In the genomic region with DNA sequence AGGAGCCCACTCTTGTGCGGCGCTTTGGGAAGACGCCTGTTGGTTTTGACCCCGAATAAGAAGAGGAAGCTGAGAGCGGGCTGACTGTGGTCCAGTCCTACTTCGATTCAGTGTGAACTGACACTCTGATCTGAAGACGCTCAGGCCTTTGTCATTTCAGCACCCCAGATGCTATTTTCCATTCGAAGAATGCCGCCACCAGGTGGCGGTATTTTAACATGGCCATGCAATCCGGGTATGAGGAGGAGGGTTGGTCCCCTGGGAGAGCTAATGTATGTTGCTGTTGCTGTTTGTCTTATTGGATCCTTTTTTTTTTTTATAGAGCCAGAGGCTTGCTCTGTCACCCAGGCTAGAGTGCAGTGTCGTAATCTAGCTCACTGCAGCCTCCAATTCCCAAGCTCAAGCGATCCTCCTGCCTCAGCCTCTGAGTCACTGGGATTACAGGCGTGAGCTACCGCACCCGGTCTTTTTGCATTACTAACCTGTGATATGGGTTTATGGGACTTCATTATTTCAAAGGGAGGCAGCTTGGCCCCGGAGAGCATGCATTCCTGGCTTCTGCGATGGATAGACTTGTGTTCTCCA, we compare ENCODE assay signal across 8 cellular contexts. TPM values are rescaled to one million over a fixed set of nuclear protein-coding genes. Genes with fewer than 3 reads are reported as not detected.
A peak's percentile ranks its signal among the peaks of the same experiment; 100 is the strongest.
DNase-seq lines count a peak whose midpoint lies in the region; ATAC-seq lines count a peak whose summit lies in the region.

No MANE protein-coding gene starts in this region.

- POLR2A ChIA-PET in activated CD8-positive, alpha-beta T cell treated with anti-CD3 and anti-CD28 coated beads, Interleukin-2, amount 10 ng/mL, durations not matched to agents 7 days and 5 days (lab: Charles Lee): interaction anchor here (0.5 to 1.9 kb wide), 10 partner anchors 13 to 412 kb away, joined by 3 to 17 read pairs (median 5); partner anchors contain the start of genes ELAVL1, MAP2K7 and SNAPC2

- H3K14ac ChIP-seq in mesenchymal stem cell (ENCODE audit: low read length in 2 of 2): no peak overlapping the region

- no peak overlapping the region for H2BK12ac ChIP-seq in mesenchymal stem cell (ENCODE audit: low read length in 2 of 2)

- H4K8ac ChIP-seq in mesenchymal stem cell (ENCODE audit: low read length): peak overlapping the region; percentile 30

- CTCF ChIA-PET in activated CD8-positive, alpha-beta T cell treated with anti-CD3 and anti-CD28 coated beads, Interleukin-2, amount 10 ng/mL, durations not matched to agents 7 days and 5 days (lab: Charles Lee): interaction anchor here (0.7 to 3.0 kb wide), 38 partner anchors 9 to 646 kb away, joined by 3 to 50 read pairs (median 6); partner anchors contain the start of genes ARHGEF18, ELAVL1, MAP2K7 and SNAPC2

- H3K9ac ChIP-seq in mesenchymal stem cell (ENCODE audit: low read length): peak overlapping the region; percentile 86

- H3K27me3 ChIP-seq in mesenchymal stem cell (ENCODE audit: control insufficient read depth in 1 of 2, insufficient read depth in 1 of 2, low read length in 2 of 2): no peaks in the 10 kb centered on the region

- H3K36me3 ChIP-seq in mesenchymal stem cell (ENCODE audit: control insufficient read depth in 1 of 2, insufficient read depth in 2 of 2, low read depth in 1 of 2, low read length in 2 of 2): peaks cover 13 to 15% of the 10 kb centered on the region in 2 experiments

- H3K36me3 Mint-ChIP-seq in activated CD8-positive, alpha-beta T cell treated with anti-CD3 and anti-CD28 coated beads, Interleukin-2, amount 10 ng/mL, durations not matched to agents 7 days and 5 days (ENCODE audit: low read depth): peaks cover 10% of the 10 kb centered on the region
- peaks cover 36% of the 10 kb centered on the region for H3K36me3 Mint-ChIP-seq in effector memory CD8-positive, alpha-beta T cell (ENCODE audit: insufficient read depth)

- H3K18ac ChIP-seq in mesenchymal stem cell (ENCODE audit: low read depth in 1 of 2, low read length in 2 of 2): no peak overlapping the region

- H3K9me3 ChIP-seq in mesenchymal stem cell (ENCODE audit: control insufficient read depth, low read length): no peaks in the 10 kb centered on the region

- peak overlapping the region; percentile 77 for H3K27ac ChIP-seq in mesenchymal stem cell (ENCODE audit: low read length, poor library complexity, severe bottlenecking)

- peaks cover 10% of the 10 kb centered on the region for H3K4me1 ChIP-seq in mesenchymal stem cell (ENCODE audit: control insufficient read depth, insufficient read depth, low read depth, low read length)

- peak overlapping the region; percentile 97 for H3K27ac Mint-ChIP-seq in activated CD8-positive, alpha-beta T cell treated with anti-CD3 and anti-CD28 coated beads, Interleukin-2, amount 10 ng/mL, durations not matched to agents 7 days and 5 days
- peak overlapping the region; percentile 95 to 98 for H3K27ac Mint-ChIP-seq in effector memory CD8-positive, alpha-beta T cell

- H2AFZ ChIP-seq in mesenchymal stem cell (ENCODE audit: low read depth, low read length): no peak overlapping the region

- H3K4me2 ChIP-seq in mesenchymal stem cell (ENCODE audit: low read length, poor library complexity, severe bottlenecking): peak overlapping the region; percentile 100

- H3K9me3 Mint-ChIP-seq in activated CD8-positive, alpha-beta T cell treated with anti-CD3 and anti-CD28 coated beads, Interleukin-2, amount 10 ng/mL, durations not matched to agents 7 days and 5 days (ENCODE audit: insufficient read depth): no peaks in the 10 kb centered on the region
- H3K9me3 Mint-ChIP-seq in effector memory CD8-positive, alpha-beta T cell: no peaks in the 10 kb centered on the region

- peaks cover 36% of the 10 kb centered on the region for H3K4me1 Mint-ChIP-seq in activated CD8-positive, alpha-beta T cell treated with anti-CD3 and anti-CD28 coated beads, Interleukin-2, amount 10 ng/mL, durations not matched to agents 7 days and 5 days (ENCODE audit: low read depth)
- H3K4me1 Mint-ChIP-seq in effector memory CD8-positive, alpha-beta T cell (ENCODE audit: low read depth in 2 of 2): peaks cover 21 to 22% of the 10 kb centered on the region in 2 donors

- no peak overlapping the region for H2BK120ac ChIP-seq in mesenchymal stem cell (ENCODE audit: low read depth, low read length)

- H3K27me3 Mint-ChIP-seq in activated CD8-positive, alpha-beta T cell treated with anti-CD3 and anti-CD28 coated beads, Interleukin-2, amount 10 ng/mL, durations not matched to agents 7 days and 5 days (ENCODE audit: low read depth): no peaks in the 10 kb centered on the region
- no peaks in the 10 kb centered on the region for H3K27me3 Mint-ChIP-seq in effector memory CD8-positive, alpha-beta T cell

- peaks cover 28% of the 10 kb centered on the region for H3K79me1 ChIP-seq in mesenchymal stem cell (replicated peaks; ENCODE audit: low read length, poor library complexity, severe bottlenecking)

- peak overlapping the region; percentile 61 to 79 for H3K4me3 ChIP-seq in mesenchymal stem cell (ENCODE audit: insufficient read depth in 1 of 2, low read depth in 1 of 2, low read length in 2 of 2)

- ATAC-seq in activated CD8-positive, alpha-beta T cell treated with anti-CD3 and anti-CD28 coated beads, Interleukin-2, amount 10 ng/mL, durations not matched to agents 7 days and 5 days: peak; percentile 49
- peak; percentile 41 for ATAC-seq in effector memory CD8-positive, alpha-beta T cell (replicated peaks)

- H4K91ac ChIP-seq in mesenchymal stem cell (ENCODE audit: low read length): no peak overlapping the region

- DNase-seq in Ammon's horn (ENCODE audit: low spot score) (peak; percentile 88), GM19240 (ENCODE audit: insufficient read length, low spot score) (peak; percentile 60), HPDE6-E6E7 (ENCODE audit: extremely low spot score) (peak; percentile 83), NCI-H82 treated with DMSO at 0.1 percent for 48 hours (lab: John Stamatoyannopoulos, UW; ENCODE audit: unreplicated experiment) (peak; percentile 48), mesenchymal stem cell (peak; percentile 96)
- peak; percentile 92 for DNase-seq in activated CD8-positive, alpha-beta T cell treated with anti-CD3 and anti-CD28 coated beads, Interleukin-2, amount 10 ng/mL, durations not matched to agents 7 days and 5 days
- DNase-seq in effector memory CD8-positive, alpha-beta T cell: peak; percentile 81 to 84 (median 83)
- peak; percentile 71 for DNase-seq in stimulated activated CD8-positive, alpha-beta memory T cell treated with anti-CD3 and anti-CD28 coated beads, Interleukin-12 subunit alpha, Interleukin-12 subunit beta, amount 100 ng/mL, for 4 hours (ENCODE audit: low read depth)

- WGBS in mesenchymal stem cell: 31% methylated on average over 18 of the region's 18 CpGs

- H2BK15ac ChIP-seq in mesenchymal stem cell (ENCODE audit: low read depth, poor library complexity, severe bottlenecking): no peak overlapping the region

- H3K4ac ChIP-seq in mesenchymal stem cell (ENCODE audit: low read depth in 1 of 2, low read length in 2 of 2): no peak overlapping the region

- H3K23ac ChIP-seq in mesenchymal stem cell (ENCODE audit: low read length in 2 of 2): no peak overlapping the region

- peak overlapping the region; percentile 91 for H3K4me3 Mint-ChIP-seq in activated CD8-positive, alpha-beta T cell treated with anti-CD3 and anti-CD28 coated beads, Interleukin-2, amount 10 ng/mL, durations not matched to agents 7 days and 5 days
- H3K4me3 Mint-ChIP-seq in effector memory CD8-positive, alpha-beta T cell: peak overlapping the region; percentile 92 to 94

- peak overlapping the region; percentile 60 for H2AK5ac ChIP-seq in mesenchymal stem cell (ENCODE audit: low read length, severe bottlenecking)

- no peak overlapping the region for H2BK5ac ChIP-seq in mesenchymal stem cell (ENCODE audit: low read depth, low read length, poor library complexity, severe bottlenecking)

RNA-seq across cellular contexts. Expression of gene TIMM44, which starts 0.8 kb away (rescaled TPM):
- 10 to 100 TPM; 63.6 to 69.6 TPM for total RNA-seq in activated CD8-positive, alpha-beta T cell treated with anti-CD3 and anti-CD28 coated beads, Interleukin-2, amount 10 ng/mL, durations not matched to agents 7 days and 5 days
- polyA plus RNA-seq in mesenchymal stem cell (2013, experiment 1 of 2): 43.2 TPM
- 41.3 TPM for polyA plus RNA-seq in mesenchymal stem cell (2013, experiment 2 of 2)

RNA-seq across cellular contexts. Expression of gene CTXN1, which starts 18.3 kb away (rescaled TPM):
- total RNA-seq in activated CD8-positive, alpha-beta T cell treated with anti-CD3 and anti-CD28 coated beads, Interleukin-2, amount 10 ng/mL, durations not matched to agents 7 days and 5 days: under 1 TPM; 0.31 to 0.37 TPM
- polyA plus RNA-seq in mesenchymal stem cell (2013, experiment 1 of 2): 20.6 TPM
- polyA plus RNA-seq in mesenchymal stem cell (2013, experiment 2 of 2): 19.0 TPM

RNA-seq across cellular contexts. Expression of gene SNAPC2, which starts 24.1 kb away (rescaled TPM):
- 10 to 100 TPM; 18.6 to 19.0 TPM for total RNA-seq in activated CD8-positive, alpha-beta T cell treated with anti-CD3 and anti-CD28 coated beads, Interleukin-2, amount 10 ng/mL, durations not matched to agents 7 days and 5 days
- 25.1 TPM for polyA plus RNA-seq in mesenchymal stem cell (2013, experiment 1 of 2)
- polyA plus RNA-seq in mesenchymal stem cell (2013, experiment 2 of 2): 25.1 TPM

RNA-seq across cellular contexts. Expression of gene TGFBR3L, which starts 29.6 kb away (rescaled TPM):
- total RNA-seq in activated CD8-positive, alpha-beta T cell treated with anti-CD3 and anti-CD28 coated beads, Interleukin-2, amount 10 ng/mL, durations not matched to agents 7 days and 5 days: 1 to 10 TPM; 2.7 to 3.6 TPM
- polyA plus RNA-seq in mesenchymal stem cell (2013, experiment 1 of 2): 3.1 TPM
- polyA plus RNA-seq in mesenchymal stem cell (2013, experiment 2 of 2): 2.7 TPM

RNA-seq across cellular contexts. Expression of gene MAP2K7, which starts 40.6 kb away (rescaled TPM):
- total RNA-seq in activated CD8-positive, alpha-beta T cell treated with anti-CD3 and anti-CD28 coated beads, Interleukin-2, amount 10 ng/mL, durations not matched to agents 7 days and 5 days: 10 to 100 TPM; 36.5 to 39.9 TPM
- 19.1 TPM for polyA plus RNA-seq in mesenchymal stem cell (2013, experiment 1 of 2)
- polyA plus RNA-seq in mesenchymal stem cell (2013, experiment 2 of 2): 18.7 TPM

Comparison
In these comparisons a context has a peak if more than half of its experiments do, and no peak if none do; other contexts are left out.
1. Peak in every context shown above with its lines: DNase-seq, ATAC-seq, H3K4me3 ChIP-seq and H3K27ac ChIP-seq.